Comparison of ENCODE assay signal across 8 cellular contexts in the genomic region with DNA sequence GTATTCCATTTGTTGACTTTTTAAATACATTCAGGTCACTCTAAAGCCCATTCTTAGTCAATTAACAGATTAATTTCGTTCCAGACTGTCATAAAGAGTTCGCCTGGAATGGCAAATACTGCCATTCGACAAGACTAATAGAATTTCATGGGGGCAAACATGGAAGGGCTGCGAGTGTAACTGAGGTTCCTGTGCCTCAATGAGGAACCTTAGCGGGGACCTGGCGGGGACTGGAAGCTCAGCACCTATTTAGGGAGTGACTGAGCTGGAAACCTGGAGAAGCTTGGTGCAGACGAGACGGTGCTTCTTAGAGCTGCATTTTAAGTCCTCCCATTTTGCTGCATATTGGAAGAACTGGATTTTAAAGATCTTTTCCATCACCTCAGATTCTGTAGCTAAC. TPM values are rescaled to one million over a fixed set of nuclear protein-coding genes. Genes with fewer than 3 reads are reported as not detected.
DNase-seq lines count a peak whose midpoint lies in the region; ATAC-seq and TF ChIP-seq lines count a peak whose summit lies in the region.

No MANE protein-coding gene starts in this region.

- no peak overlapping the region for H3K27ac Mint-ChIP-seq in CD4-positive, alpha-beta memory T cell
- H3K27ac Mint-ChIP-seq in neural crest cell (ENCODE audit: unreplicated experiment) = no peak overlapping the region

- CTCF ChIA-PET in CD4-positive, alpha-beta memory T cell (lab: Charles Lee; ENCODE audit: partially characterized antibody) = interaction anchor here (1.1 kb wide), 1 partner anchor 1125 kb away, joined by 3 read pairs; no protein-coding TSS in a partner anchor

- 0 out of 2 replicates have a peak overlapping the region, but pooled peaks have one; percentile 79 for H3K4me2 ChIP-seq in OCI-LY1 (ENCODE audit: low read length)

- no peak overlapping the region for H2AFZ ChIP-seq in OCI-LY1 (ENCODE audit: low read length)

- no peaks in the 10 kb centered on the region for H3K79me2 ChIP-seq in OCI-LY1 (ENCODE audit: insufficient read depth, low read length)

- peaks cover 41% of the 10 kb centered on the region for H3K27me3 ChIP-seq in CD4-positive, alpha-beta memory T cell (ENCODE audit: insufficient read depth, low read length)
- H3K27me3 ChIP-seq in OCI-LY1 (ENCODE audit: insufficient read depth, low read length) = 0 out of 2 replicates have a peak, but pooled peaks cover 4% of the 10 kb centered on the region

- no peak overlapping the region for H3K9ac ChIP-seq in OCI-LY1 (ENCODE audit: low read length)

- no peaks in the 10 kb centered on the region for H3K36me3 ChIP-seq in CD4-positive, alpha-beta memory T cell (ENCODE audit: insufficient read depth, low read length)
- no peaks in the 10 kb centered on the region for H3K36me3 ChIP-seq in OCI-LY1 (ENCODE audit: insufficient read depth, low read length)

- peaks cover 0 to 3% (median 0%) of the 10 kb centered on the region in 8 donors for H3K9me3 Mint-ChIP-seq in CD4-positive, alpha-beta memory T cell
- peaks cover 2% of the 10 kb centered on the region for H3K9me3 Mint-ChIP-seq in neural crest cell

- H3K27me3 Mint-ChIP-seq in CD4-positive, alpha-beta memory T cell = peaks cover 52 to 55% of the 10 kb centered on the region in 2 donors
- peaks cover 6% of the 10 kb centered on the region for H3K27me3 Mint-ChIP-seq in neural crest cell (ENCODE audit: low read depth)

- H4K20me1 ChIP-seq in OCI-LY1 (ENCODE audit: insufficient read depth, low read length) = no peaks in the 10 kb centered on the region

- H3K27ac ChIP-seq in CD4-positive, alpha-beta memory T cell (ENCODE audit: low read depth, low read length) = no peak overlapping the region
- no peak overlapping the region for H3K27ac ChIP-seq in OCI-LY1 (ENCODE audit: low read depth, low read length, poor library complexity, severe bottlenecking)

- H3K9me2 ChIP-seq in OCI-LY1 (ENCODE audit: low read depth, low read length) = no peaks in the 10 kb centered on the region

- H3K4me1 Mint-ChIP-seq in CD4-positive, alpha-beta memory T cell = peaks cover 20 to 44% (median 33%) of the 10 kb centered on the region in 4 donors
- H3K4me1 Mint-ChIP-seq in neural crest cell = peaks cover 39% of the 10 kb centered on the region

- no peaks in the 10 kb centered on the region for H3F3A ChIP-seq in OCI-LY1 (ENCODE audit: insufficient read depth, low read length)

- intact Hi-C loops in CD4-positive, alpha-beta memory T cell (cut with micrococcal nuclease) = no loop called here

- TF ChIP-seq CTCF in OCI-LY1 (IDR thresholded peaks at IDR 0.05; ENCODE audit: low read length) (no peak), epithelial cell of esophagus (IDR thresholded peaks at IDR 0.05; ENCODE audit: insufficient read depth, low read depth, low read length, missing control alignments) (no peak), neural crest cell (conservative IDR thresholded peaks at IDR 0.05) (no peak)

- peak overlapping the region; percentile 30 to 77 (median 61) for H3K4me3 Mint-ChIP-seq in CD4-positive, alpha-beta memory T cell
- H3K4me3 Mint-ChIP-seq in neural crest cell = peak overlapping the region; percentile 95

- no peaks in the 10 kb centered on the region for H3K9me3 ChIP-seq in CD4-positive, alpha-beta memory T cell (ENCODE audit: control insufficient read depth in 1 of 2, low read length in 2 of 2)
- no peaks in the 10 kb centered on the region for H3K9me3 ChIP-seq in OCI-LY1 (ENCODE audit: low read length)

- DNase-seq in CD4-positive, alpha-beta memory T cell = no peak
- DNase-seq in epithelial cell of esophagus (ENCODE audit: low read depth) = peak; percentile 26
- no peak for DNase-seq in neural crest cell (ENCODE audit: low read depth, low spot score)
- DNase-seq in D341Med (ENCODE audit: low spot score) = no peak
- no peak for DNase-seq in iPS-NIHi7 (ENCODE audit: extremely low spot score)
- no peak for DNase-seq in NOMO-1 treated with dmso at 0.1 percent for 144 hours (lab: John Stamatoyannopoulos, UW; ENCODE audit: unreplicated experiment)

- H3K36me3 Mint-ChIP-seq in CD4-positive, alpha-beta memory T cell = no peaks in the 10 kb centered on the region
- peaks cover 6% of the 10 kb centered on the region for H3K36me3 Mint-ChIP-seq in neural crest cell (ENCODE audit: low read depth)

- POLR2A ChIA-PET in CD4-positive, alpha-beta memory T cell (lab: Charles Lee; ENCODE audit: partially characterized antibody) = no interaction called here

- H3K4me1 ChIP-seq in CD4-positive, alpha-beta memory T cell (ENCODE audit: insufficient read depth, low read length) = peaks cover 36% of the 10 kb centered on the region
- peaks cover 13% of the 10 kb centered on the region for H3K4me1 ChIP-seq in OCI-LY1 (ENCODE audit: insufficient read depth, low read length, severe bottlenecking)

- H3K4me3 ChIP-seq in CD4-positive, alpha-beta memory T cell (ENCODE audit: low read length in 2 of 2) = no peak overlapping the region
- H3K4me3 ChIP-seq in OCI-LY1 (ENCODE audit: low read depth, low read length, poor library complexity, severe bottlenecking) = no peak overlapping the region
- peak overlapping the region; percentile 64 for H3K4me3 ChIP-seq in epithelial cell of esophagus (ENCODE audit: low read length)

- ATAC-seq in HG03378 (IDR thresholded peaks at IDR 0.05; ENCODE audit: unreplicated experiment) = no peak

RNA-seq across cellular contexts. Expression of gene VCAN, which starts 3.4 kb away (rescaled TPM):
- total RNA-seq in CD4-positive, alpha-beta memory T cell = under 1 TPM; 0.06 to 0.09 TPM
- polyA plus RNA-seq in CD4-positive, alpha-beta memory T cell = under 1 TPM in 1 of 2 donors, not detected in 1; 0.05 TPM
- total RNA-seq in neural crest cell = 234 and 236 TPM in 2 replicates

Comparison
In these comparisons a context has a peak if more than half of its experiments do, and no peak if none do; other contexts are left out.
1. RNA of gene VCAN, which starts 3.4 kb away (total RNA-seq): 234 to 236 TPM in neural crest cell; 0.06 to 0.09 TPM in CD4-positive, alpha-beta memory T cell; every median in the first group is over 100 times any median in the second.